Comparison of ENCODE assay signal across 15 cellular contexts in genomic region chr1:91796390-91796654, GRCh38.
"Had no signal": no experiment of that assay in that cellular context is flagged by ENCODE, and none has a peak within 500 bp of the region (broad histone marks: within the 10 kb centered on the region; RNA-seq: fewer than 3 reads in every experiment).

No MANE protein-coding gene starts in this region.

- H3K4me3 ChIP-seq: heart right ventricle, skin epidermis had no signal

- ATAC-seq: heart right ventricle, left lobe of liver had no signal

- H3K4me3 Mint-ChIP-seq: activated naive CD8-positive, alpha-beta T cell treated with anti-CD3 and anti-CD28 coated beads, Interleukin-2, amount 10 ng/mL, durations not matched to agents 7 days and 5 days; dendritic cell treated with granulocyte-macrophage colony-stimulating factor and Interleukin-4, amounts not matched to agents 40 ng/mL and 50 ng/mL, for 4 days; T-helper 2 cell treated with Interferon-gamma antibody and Interleukin-4, amounts not matched to agents 5 μg/mL and 100 μg/mL, for 36 hours had no signal

- H3K9me3 Mint-ChIP-seq: dendritic cell treated with granulocyte-macrophage colony-stimulating factor and Interleukin-4, amounts not matched to agents 40 ng/mL and 50 ng/mL, for 4 days had no signal

- H3K27me3 ChIP-seq: heart right ventricle had no signal

- H3K27ac Mint-ChIP-seq: activated naive CD8-positive, alpha-beta T cell treated with anti-CD3 and anti-CD28 coated beads, Interleukin-2, amount 10 ng/mL, durations not matched to agents 7 days and 5 days; dendritic cell treated with granulocyte-macrophage colony-stimulating factor and Interleukin-4, amounts not matched to agents 40 ng/mL and 50 ng/mL, for 4 days; T-helper 2 cell treated with Interferon-gamma antibody and Interleukin-4, amounts not matched to agents 5 μg/mL and 100 μg/mL, for 36 hours had no signal

- DNase-seq: activated CD4-positive, alpha-beta T cell treated with anti-CD3 and anti-CD28 coated beads, Interleukin-2, amount 50 U/mL, for 1 hour; activated naive CD4-positive, alpha-beta T cell; activated naive CD8-positive, alpha-beta T cell treated with anti-CD3 and anti-CD28 coated beads, Interleukin-2, amount 10 ng/mL, durations not matched to agents 7 days and 5 days; activated T-cell treated with anti-CD3 and anti-CD28 coated beads for 4 hours; anterior cingulate cortex; effector memory CD4-positive, alpha-beta T cell; foreskin melanocyte; heart right ventricle; stimulated activated CD4-positive, alpha-beta T cell treated with anti-CD3 and anti-CD28 coated beads, Interleukin-4, amount 100 ng/mL, for 24 hours; stimulated activated naive CD4-positive, alpha-beta T cell; substantia nigra had no signal

- H3K9me3 ChIP-seq: heart right ventricle had no signal

- H3K27me3 Mint-ChIP-seq: dendritic cell treated with granulocyte-macrophage colony-stimulating factor and Interleukin-4, amounts not matched to agents 40 ng/mL and 50 ng/mL, for 4 days had no signal
